In the genomic region with DNA sequence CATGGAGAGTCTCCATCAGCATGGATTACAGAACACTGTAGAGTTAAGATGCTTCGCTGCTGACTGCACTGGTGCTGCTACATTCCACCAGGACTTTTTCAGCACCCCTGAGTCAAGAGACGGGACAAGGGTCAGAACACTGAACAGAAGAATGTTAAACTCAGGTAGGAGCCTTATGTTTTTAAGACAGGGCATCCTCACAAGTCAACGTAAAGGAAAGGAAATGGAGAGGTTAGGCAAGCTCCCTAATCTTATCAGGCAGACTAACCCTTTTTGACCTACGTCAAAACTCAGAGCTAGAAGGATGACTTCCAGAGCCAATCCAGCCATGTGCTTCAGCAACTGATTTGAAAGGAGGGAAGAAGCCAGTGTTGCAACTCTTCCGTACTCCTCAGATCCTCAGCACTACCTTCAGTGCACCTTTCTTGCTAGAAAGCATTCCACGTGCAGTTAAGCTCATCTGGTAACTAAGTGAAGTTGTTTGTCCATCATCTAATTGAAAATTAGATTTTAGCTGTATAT, we compare ENCODE assay signal across 1 cellular context.
TF ChIP-seq lines count a peak whose summit lies in the region.

No MANE protein-coding gene starts in this region.

TF ChIP-seq in GM23338, 12 proteins besides CTCF, POLR2A, EP300 and RAD21 (continued from another document):
- TF ChIP-seq, protein P1, sequence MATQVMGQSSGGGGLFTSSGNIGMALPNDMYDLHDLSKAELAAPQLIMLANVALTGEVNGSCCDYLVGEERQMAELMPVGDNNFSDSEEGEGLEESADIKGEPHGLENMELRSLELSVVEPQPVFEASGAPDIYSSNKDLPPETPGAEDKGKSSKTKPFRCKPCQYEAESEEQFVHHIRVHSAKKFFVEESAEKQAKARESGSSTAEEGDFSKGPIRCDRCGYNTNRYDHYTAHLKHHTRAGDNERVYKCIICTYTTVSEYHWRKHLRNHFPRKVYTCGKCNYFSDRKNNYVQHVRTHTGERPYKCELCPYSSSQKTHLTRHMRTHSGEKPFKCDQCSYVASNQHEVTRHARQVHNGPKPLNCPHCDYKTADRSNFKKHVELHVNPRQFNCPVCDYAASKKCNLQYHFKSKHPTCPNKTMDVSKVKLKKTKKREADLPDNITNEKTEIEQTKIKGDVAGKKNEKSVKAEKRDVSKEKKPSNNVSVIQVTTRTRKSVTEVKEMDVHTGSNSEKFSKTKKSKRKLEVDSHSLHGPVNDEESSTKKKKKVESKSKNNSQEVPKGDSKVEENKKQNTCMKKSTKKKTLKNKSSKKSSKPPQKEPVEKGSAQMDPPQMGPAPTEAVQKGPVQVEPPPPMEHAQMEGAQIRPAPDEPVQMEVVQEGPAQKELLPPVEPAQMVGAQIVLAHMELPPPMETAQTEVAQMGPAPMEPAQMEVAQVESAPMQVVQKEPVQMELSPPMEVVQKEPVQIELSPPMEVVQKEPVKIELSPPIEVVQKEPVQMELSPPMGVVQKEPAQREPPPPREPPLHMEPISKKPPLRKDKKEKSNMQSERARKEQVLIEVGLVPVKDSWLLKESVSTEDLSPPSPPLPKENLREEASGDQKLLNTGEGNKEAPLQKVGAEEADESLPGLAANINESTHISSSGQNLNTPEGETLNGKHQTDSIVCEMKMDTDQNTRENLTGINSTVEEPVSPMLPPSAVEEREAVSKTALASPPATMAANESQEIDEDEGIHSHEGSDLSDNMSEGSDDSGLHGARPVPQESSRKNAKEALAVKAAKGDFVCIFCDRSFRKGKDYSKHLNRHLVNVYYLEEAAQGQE (IDR thresholded peaks at IDR 0.05; ENCODE audit: unreplicated experiment) = no peak
